Comparison of ENCODE assay signal across 10 cellular contexts in genomic region chr2:222306393-222307137, GRCh38. TPM values are rescaled to one million over a fixed set of nuclear protein-coding genes. Genes with fewer than 3 reads are reported as not detected.
DNase-seq lines count a peak whose midpoint lies in the region; ATAC-seq and TF ChIP-seq lines count a peak whose summit lies in the region.
"Had no signal": no experiment of that assay in that cellular context is flagged by ENCODE, and none has a peak within 500 bp of the region (broad histone marks: within the 10 kb centered on the region; RNA-seq: fewer than 3 reads in every experiment).

No MANE protein-coding gene starts in this region.

- H3K27ac ChIP-seq in SJSA1, result no peak overlapping the region

- H3K27me3 ChIP-seq in SJSA1 (replicated peaks) (peaks cover 43% of the 10 kb centered on the region), skeletal muscle satellite cell (ENCODE audit: control insufficient read depth, insufficient read depth, low read length) (peaks cover 77% of the 10 kb centered on the region)

- no peak for ATAC-seq in HG02678 (IDR thresholded peaks at IDR 0.05; ENCODE audit: unreplicated experiment)

- no peak for DNase-seq in SJSA1 (ENCODE audit: low read depth in 1 of 2, low spot score in 2 of 2)
- DNase-seq in fibroblast of villous mesenchyme (ENCODE audit: low read depth), result no peak
- DNase-seq in NCI-H2171 treated with DMSO at 0.1 percent for 48 hours (lab: John Stamatoyannopoulos, UW), result no peak
- no peak for DNase-seq in activated CD4-positive, alpha-beta T cell treated with anti-CD3 and anti-CD28 coated beads, Interleukin-2, amount 50 U/mL, for 48 hours
- DNase-seq: substantia nigra had no signal

- H3K4me3 ChIP-seq in GM12875 (ENCODE audit: low read depth, low read length) (peak overlapping the region; percentile 43), SJSA1 (peak overlapping the region; percentile 35), fibroblast of villous mesenchyme (ENCODE audit: low read depth, low read length) (peak overlapping the region; percentile 58), skeletal muscle satellite cell (ENCODE audit: low read length) (peak overlapping the region; percentile 71)

- TF ChIP-seq CTCF in GM12875 (IDR thresholded peaks at IDR 0.05; ENCODE audit: borderline replicate concordance, insufficient read depth, low read depth, low read length) (no peak), fibroblast of villous mesenchyme (IDR thresholded peaks at IDR 0.05; ENCODE audit: insufficient read depth, low read depth, low read length) (no peak)

- no peaks in the 10 kb centered on the region for H3K36me3 ChIP-seq in SJSA1
- H3K36me3 ChIP-seq in skeletal muscle satellite cell (ENCODE audit: insufficient read depth, low read length), result no peaks in the 10 kb centered on the region

- H3K9me3 ChIP-seq in SJSA1 (replicated peaks) (no peaks in the 10 kb centered on the region), skeletal muscle satellite cell (replicated peaks; ENCODE audit: low read length) (no peaks in the 10 kb centered on the region)

- H3K9ac ChIP-seq in skeletal muscle satellite cell (ENCODE audit: low read depth, low read length), result peak overlapping the region; percentile 69

- H3K4me1 ChIP-seq in SJSA1 (replicated peaks) (peaks cover 9% of the 10 kb centered on the region), skeletal muscle satellite cell (ENCODE audit: control insufficient read depth, insufficient read depth, low read length) (peaks cover 8% of the 10 kb centered on the region)

- peak overlapping the region; percentile 85 for H3K4me2 ChIP-seq in skeletal muscle satellite cell (ENCODE audit: low read length)

RNA-seq across cellular contexts. Expression of gene PAX3, which starts 7.8 kb away (rescaled TPM):
- 0.03 TPM in 1 of 2 replicates, not detected in the other for total RNA-seq in SJSA1 (2014; rRNA removed; shearing (Covaris generic))
- total RNA-seq in fibroblast of villous mesenchyme, result not detected in 2 replicates
- total RNA-seq in skeletal muscle satellite cell (2012; rRNA removed), result under 0.01 and 0.44 TPM in 2 replicates
- total RNA-seq: activated CD8-positive, alpha-beta memory T cell treated with anti-CD3 and anti-CD28 coated beads for 36 hours; left colon had no signal
